18 cellular contexts compared by ENCODE assay signal in genomic region chr22:44686873-44687600, GRCh38. TPM values are rescaled to one million over a fixed set of nuclear protein-coding genes. Genes with fewer than 3 reads are reported as not detected.
DNase-seq lines count a peak whose midpoint lies in the region; ATAC-seq and TF ChIP-seq lines count a peak whose summit lies in the region.
"Had no signal": no experiment of that assay in that cellular context is flagged by ENCODE, and none has a peak within 500 bp of the region (broad histone marks: within the 10 kb centered on the region; RNA-seq: fewer than 3 reads in every experiment).

No MANE protein-coding gene starts in this region.

- no peak for TF ChIP-seq CTCF in fibroblast of villous mesenchyme (IDR thresholded peaks at IDR 0.05; ENCODE audit: insufficient read depth, low read depth, low read length)

- peaks cover 27% of the 10 kb centered on the region for H3K4me1 ChIP-seq in adipocyte (ENCODE audit: control insufficient read depth, insufficient read depth, low read length)
- H3K4me1 ChIP-seq in aorta (ENCODE audit: control insufficient read depth in 1 of 2, insufficient read depth in 2 of 2, low read length in 2 of 2), result no peaks in the 10 kb centered on the region

- H3K4me3 ChIP-seq in adipocyte (ENCODE audit: low read length) (no peak overlapping the region), fibroblast of villous mesenchyme (ENCODE audit: low read depth, low read length) (no peak overlapping the region), aorta (ENCODE audit: low read length in 2 of 2) (no peak overlapping the region), MG63 (no peak overlapping the region)
- H3K4me3 ChIP-seq: coronary artery, lower lobe of right lung had no signal

- no peak overlapping the region for H3K9ac ChIP-seq in adipocyte (ENCODE audit: low read length)

- intact Hi-C loops in aorta (cut with DNase I), result no loop called here

- H3K9me3 ChIP-seq in adipocyte (ENCODE audit: control insufficient read depth, low read length), result no peaks in the 10 kb centered on the region
- no peaks in the 10 kb centered on the region for H3K9me3 ChIP-seq in aorta (ENCODE audit: control insufficient read depth, low read length)
- no peaks in the 10 kb centered on the region for H3K9me3 ChIP-seq in MG63
- H3K9me3 ChIP-seq: BE2C, lower lobe of right lung had no signal

- DNase-seq in A172 (ENCODE audit: low spot score) (peak; percentile 16), COLO829 (ENCODE audit: low spot score) (peak; percentile 35), adipocyte (ENCODE audit: low read depth) (peak; percentile 78), fibroblast of villous mesenchyme (ENCODE audit: low read depth) (peak; percentile 96), aorta (no peak), MG63 (no peak)
- DNase-seq: BE2C; DMS53; H7; lower lobe of right lung; NCI-H2029 treated with DMSO at 0.1 percent for 48 hours; NCI-H526; stimulated activated CD4-positive, alpha-beta T cell treated with anti-CD3 and anti-CD28 coated beads, Interleukin-4, amount 100 ng/mL, for 1 hour; WERI-Rb-1 had no signal

- no peaks in the 10 kb centered on the region for H3K27me3 ChIP-seq in adipocyte (replicated peaks; ENCODE audit: control insufficient read depth, insufficient read depth, low read length)
- H3K27me3 ChIP-seq in aorta (ENCODE audit: control insufficient read depth in 1 of 2, insufficient read depth in 2 of 2, low read length in 1 of 2), result no peaks in the 10 kb centered on the region
- no peaks in the 10 kb centered on the region for H3K27me3 ChIP-seq in MG63
- H3K27me3 ChIP-seq: BE2C had no signal

- WGBS in aorta, 2 donors, result 57 to 62% methylated on average over 10 of the region's 10 CpGs

- peaks cover 5% of the 10 kb centered on the region for H3K36me3 ChIP-seq in adipocyte (ENCODE audit: control insufficient read depth, insufficient read depth, low read length, severe bottlenecking)
- no peaks in the 10 kb centered on the region for H3K36me3 ChIP-seq in aorta (ENCODE audit: control insufficient read depth in 1 of 2, insufficient read depth in 2 of 2, low read length in 1 of 2)
- no peaks in the 10 kb centered on the region for H3K36me3 ChIP-seq in MG63
- H3K36me3 ChIP-seq: BE2C, lower lobe of right lung, WERI-Rb-1 had no signal

- H3K27ac ChIP-seq in aorta (ENCODE audit: low read depth in 1 of 2, low read length in 2 of 2), result no peak overlapping the region
- H3K27ac ChIP-seq: coronary artery, lower lobe of right lung, WERI-Rb-1 had no signal

- ATAC-seq in aorta (ENCODE audit: low FRiP score) (no peak), GM21360 (IDR thresholded peaks at IDR 0.05; ENCODE audit: unreplicated experiment) (no peak), GM18867 (IDR thresholded peaks at IDR 0.05; ENCODE audit: unreplicated experiment) (no peak)
- ATAC-seq: lower lobe of right lung, SK-N-SH treated with all-trans-retinoic acid at 6 μM for 48 hours had no signal

RNA-seq across cellular contexts. Expression of gene PRR5, which starts 15.0 kb away (rescaled TPM):
- 3.7 and 7.1 TPM in 2 replicates for total RNA-seq in A172 (2014; rRNA removed; shearing (Covaris generic))
- total RNA-seq in fibroblast of villous mesenchyme, result 12.9 and 16.4 TPM in 2 replicates
- 10 to 100 TPM in 1 of 2 donors, 1 to 10 TPM in 1; 9.9 to 15.3 TPM for total RNA-seq in aorta
- polyA plus RNA-seq in aorta, result 1 to 10 TPM; 1.3 to 9.9 TPM
- total RNA-seq in MG63 (2014; rRNA removed; shearing (Covaris generic); ENCODE audit: low replicate concordance), result 24.0 and 45.5 TPM in 2 replicates

Comparison
In these comparisons a context has a peak if more than half of its experiments do, and no peak if none do; other contexts are left out.
1. DNase-seq: peak in A172 (single experiment), COLO829 (single experiment), adipocyte (single experiment) and fibroblast of villous mesenchyme (single experiment); none in aorta (0 of 2) and MG63 (single experiment).